ENCODE assay signal across 1 cellular context in the genomic region with DNA sequence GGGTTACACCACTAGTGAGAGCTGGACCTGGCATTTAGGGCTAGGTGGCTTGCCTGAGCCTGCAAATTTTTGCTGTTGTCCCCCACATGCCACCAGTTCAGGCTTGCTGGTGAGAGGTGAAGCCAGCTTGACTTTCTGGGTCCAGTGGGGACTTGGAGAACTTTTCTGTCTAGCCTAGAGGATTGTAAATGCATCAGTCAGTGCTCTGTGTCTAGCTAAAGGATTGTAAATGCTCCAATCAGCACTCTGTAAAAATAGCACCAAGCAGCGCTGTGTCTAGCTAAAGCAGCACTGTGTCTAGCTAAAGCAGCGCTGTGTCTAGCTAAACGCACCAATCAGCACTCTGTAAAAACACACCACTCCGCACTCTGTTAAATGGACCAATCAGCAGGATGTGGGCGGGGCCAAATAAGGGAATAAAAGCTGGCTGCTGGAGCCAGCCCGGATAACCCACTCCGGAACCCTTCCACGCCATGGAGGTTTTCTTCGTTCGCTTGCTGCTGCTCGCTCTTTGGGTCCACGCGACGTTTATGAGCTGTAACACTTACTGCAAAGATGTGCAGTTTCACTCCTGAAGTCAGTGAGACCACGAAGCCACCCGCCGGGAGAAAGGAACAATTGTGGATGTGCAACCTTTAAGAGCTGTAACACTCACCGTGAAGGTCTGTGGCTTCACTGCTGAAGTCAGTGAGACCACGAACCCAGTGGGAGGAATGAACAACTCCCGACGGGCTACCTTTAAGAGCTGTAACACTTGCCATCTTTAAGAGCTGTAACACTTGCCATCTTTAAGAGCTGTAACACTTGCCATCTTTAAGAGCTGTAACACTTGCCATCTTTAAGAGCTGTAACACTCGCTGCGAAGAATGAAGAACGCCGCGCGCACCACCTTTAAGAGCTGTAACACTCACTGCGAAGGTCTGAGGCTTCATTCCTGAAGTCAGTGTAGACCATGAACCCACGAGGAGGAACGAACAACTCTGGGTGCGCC.
TF ChIP-seq lines count a peak whose summit lies in the region.

No MANE protein-coding gene starts in this region.

TF ChIP-seq in K562, 482 proteins besides CTCF, POLR2A, EP300 and RAD21 (continued from another document and continues in another):
- TF ChIP-seq RREB1 (CRISPR knock-in tag; IDR thresholded peaks at IDR 0.05) (peak; percentile 83), RBM15 (IDR thresholded peaks at IDR 0.05; ENCODE audit: insufficient read depth, low read length) (no peak), PHF8 (IDR thresholded peaks at IDR 0.05; ENCODE audit: borderline replicate concordance, low read length) (peak; percentile 68; the same call in 1 of the 2 replicates), PURB (CRISPR knock-in tag; IDR thresholded peaks at IDR 0.05; ENCODE audit: low read depth) (no peak), SP2 (IDR thresholded peaks at IDR 0.05; ENCODE audit: extremely low read depth, low read depth, low read length, poor library complexity, severe bottlenecking) (no peak), ATF1 (CRISPR knock-in tag; IDR thresholded peaks at IDR 0.05) (no peak), ATF1 (tag; IDR thresholded peaks at IDR 0.05) (peak; percentile 88), TSC22D4 (tag; IDR thresholded peaks at IDR 0.05) (no peak), STAT5A (IDR thresholded peaks at IDR 0.05; ENCODE audit: borderline replicate concordance, low read length) (peak; percentile 67), CBFB (CRISPR knock-in tag; IDR thresholded peaks at IDR 0.05) (peak; percentile 66; the same call in 1 of the 2 replicates), TBP (optimal IDR thresholded peaks at IDR 0.05; ENCODE audit: low read depth, low read length) (peak; percentile 98), SAFB (IDR thresholded peaks at IDR 0.05; ENCODE audit: borderline replicate concordance, low read depth, low read length) (peak; percentile 96), L3MBTL2 (IDR thresholded peaks at IDR 0.05) (peak; percentile 89), JUND (IDR thresholded peaks at IDR 0.05; ENCODE audit: borderline replicate concordance, low read depth, low read length) (peak; percentile 70), JUND (tag; IDR thresholded peaks at IDR 0.05; ENCODE audit: borderline replicate concordance, low read depth, low read length) (no peak), ETV6 (IDR thresholded peaks at IDR 0.05; ENCODE audit: borderline replicate concordance in 1 of 2, low read depth in 2 of 2, low read length in 1 of 2) (peak in 1 of 2 experiments; percentile 65; a peak in 2 of 4 replicates), ETV6 (CRISPR knock-in tag; IDR thresholded peaks at IDR 0.05; ENCODE audit: borderline replicate concordance) (no peak), CXXC5 (CRISPR knock-in tag; IDR thresholded peaks at IDR 0.05) (peak; percentile 83), CAMTA2 (CRISPR knock-in tag; conservative IDR thresholded peaks at IDR 0.05) (peak; percentile 86; the same call in 1 of the 2 replicates), RCOR1 (IDR thresholded peaks at IDR 0.05; ENCODE audit: borderline replicate concordance in 1 of 2, low read depth in 2 of 2, low read length in 2 of 2) (peak in 1 of 2 experiments; percentile 82; a peak in 2 of 4 replicates), ZBTB12 (CRISPR knock-in tag; IDR thresholded peaks at IDR 0.05) (no peak), DLX4 (CRISPR knock-in tag; IDR thresholded peaks at IDR 0.05) (no peak), NR2F6 (CRISPR knock-in tag; IDR thresholded peaks at IDR 0.05) (peak; percentile 96), EGR1 (conservative IDR thresholded peaks at IDR 0.05) (no peak), ZNF431 (CRISPR knock-in tag; IDR thresholded peaks at IDR 0.05) (peak; percentile 73; the same call in 1 of the 2 replicates), KDM5B (IDR thresholded peaks at IDR 0.05; ENCODE audit: insufficient replicate concordance, low read depth, low read length) (peak; percentile 99), FOXK1 (CRISPR knock-in tag; IDR thresholded peaks at IDR 0.05; ENCODE audit: borderline replicate concordance) (0 out of 2 replicates have a peak, but pooled peaks have one; percentile 4), CBX1 (IDR thresholded peaks at IDR 0.05; ENCODE audit: low read depth) (peak; percentile 100), MIER1 (IDR thresholded peaks at IDR 0.05; ENCODE audit: low read depth) (0 out of 2 replicates have a peak, but pooled peaks have one; percentile 18), RFX5 (IDR thresholded peaks at IDR 0.05; ENCODE audit: low read depth, low read length) (no peak), PYGO2 (tag; IDR thresholded peaks at IDR 0.05) (no peak), ZNF696 (CRISPR knock-in tag; conservative IDR thresholded peaks at IDR 0.05) (peak; percentile 78; the same call in 1 of the 2 replicates), CREM (IDR thresholded peaks at IDR 0.05; ENCODE audit: low read depth) (no peak; the same call in none of the 2 replicates), BCLAF1 (IDR thresholded peaks at IDR 0.05; ENCODE audit: borderline replicate concordance in 1 of 2, control insufficient read depth in 1 of 2, low read depth in 2 of 2, low read length in 1 of 2) (peak; percentile 89 to 98), SRSF1 (IDR thresholded peaks at IDR 0.05; ENCODE audit: low read depth, low read length) (no peak), GTF3C2 (IDR thresholded peaks at IDR 0.05; ENCODE audit: borderline replicate concordance, extremely low read depth, insufficient read length) (no peak)
- TF ChIP-seq, protein P1, sequence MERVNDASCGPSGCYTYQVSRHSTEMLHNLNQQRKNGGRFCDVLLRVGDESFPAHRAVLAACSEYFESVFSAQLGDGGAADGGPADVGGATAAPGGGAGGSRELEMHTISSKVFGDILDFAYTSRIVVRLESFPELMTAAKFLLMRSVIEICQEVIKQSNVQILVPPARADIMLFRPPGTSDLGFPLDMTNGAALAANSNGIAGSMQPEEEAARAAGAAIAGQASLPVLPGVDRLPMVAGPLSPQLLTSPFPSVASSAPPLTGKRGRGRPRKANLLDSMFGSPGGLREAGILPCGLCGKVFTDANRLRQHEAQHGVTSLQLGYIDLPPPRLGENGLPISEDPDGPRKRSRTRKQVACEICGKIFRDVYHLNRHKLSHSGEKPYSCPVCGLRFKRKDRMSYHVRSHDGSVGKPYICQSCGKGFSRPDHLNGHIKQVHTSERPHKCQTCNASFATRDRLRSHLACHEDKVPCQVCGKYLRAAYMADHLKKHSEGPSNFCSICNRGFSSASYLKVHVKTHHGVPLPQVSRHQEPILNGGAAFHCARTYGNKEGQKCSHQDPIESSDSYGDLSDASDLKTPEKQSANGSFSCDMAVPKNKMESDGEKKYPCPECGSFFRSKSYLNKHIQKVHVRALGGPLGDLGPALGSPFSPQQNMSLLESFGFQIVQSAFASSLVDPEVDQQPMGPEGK (CRISPR knock-in tag; IDR thresholded peaks at IDR 0.05; ENCODE audit: borderline replicate concordance): peak; percentile 81; the same call in 1 of the 2 replicates
- TF ChIP-seq, protein P2, sequence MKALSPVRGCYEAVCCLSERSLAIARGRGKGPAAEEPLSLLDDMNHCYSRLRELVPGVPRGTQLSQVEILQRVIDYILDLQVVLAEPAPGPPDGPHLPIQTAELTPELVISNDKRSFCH (CRISPR knock-in tag; IDR thresholded peaks at IDR 0.05): no peak
- TF ChIP-seq, protein P2 (tag; IDR thresholded peaks at IDR 0.05): peak; percentile 82
- TF ChIP-seq, protein P3, sequence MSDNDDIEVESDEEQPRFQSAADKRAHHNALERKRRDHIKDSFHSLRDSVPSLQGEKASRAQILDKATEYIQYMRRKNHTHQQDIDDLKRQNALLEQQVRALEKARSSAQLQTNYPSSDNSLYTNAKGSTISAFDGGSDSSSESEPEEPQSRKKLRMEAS (CRISPR knock-in tag; IDR thresholded peaks at IDR 0.05): peak; percentile 72
